ENCODE assay signal across 13 cellular contexts in the genomic region with DNA sequence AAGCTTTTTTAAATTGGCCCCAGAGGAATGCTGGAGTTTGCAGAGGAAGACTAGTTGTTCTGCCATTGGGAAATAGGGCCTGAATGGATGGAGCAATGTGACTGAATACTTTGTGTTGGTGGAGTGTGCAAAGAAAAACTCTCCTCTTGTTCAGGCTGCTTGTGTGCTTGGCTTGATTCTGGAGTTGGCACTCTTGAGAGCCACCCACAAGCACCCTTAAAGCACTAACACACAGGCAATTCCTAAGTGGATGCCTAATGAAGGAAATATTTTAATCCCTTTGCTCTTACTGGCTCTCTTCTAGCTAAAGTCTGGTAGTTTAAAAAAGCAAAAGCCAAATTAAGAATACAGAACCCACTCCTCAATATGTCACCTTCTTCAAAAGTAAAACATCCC.
DNase-seq lines count a peak whose midpoint lies in the region; FAIRE-seq and TF ChIP-seq lines count a peak whose summit lies in the region.
"Had no signal": no experiment of that assay in that cellular context is flagged by ENCODE, and none has a peak within 500 bp of the region (broad histone marks: within the 10 kb centered on the region; RNA-seq: fewer than 3 reads in every experiment).

No MANE protein-coding gene starts in this region.

- H3K36me3 ChIP-seq in mammary epithelial cell (ENCODE audit: insufficient read depth, low read length) (no peaks in the 10 kb centered on the region), stomach (no peaks in the 10 kb centered on the region)

- peaks cover 11% of the 10 kb centered on the region for H3K4me1 ChIP-seq in mammary epithelial cell (ENCODE audit: insufficient read depth, low read length)
- H3K4me1 ChIP-seq in stomach = peaks cover 3 to 68% (median 24%) of the 10 kb centered on the region in 4 donors

- H3K4me3 ChIP-seq in mammary epithelial cell (replicated peaks in 1 of 3; ENCODE audit: insufficient read depth in 1 of 3, low read depth in 2 of 3, low read length in 3 of 3) = no peak overlapping the region
- no peak overlapping the region for H3K4me3 ChIP-seq in stomach

- H3K79me2 ChIP-seq in mammary epithelial cell (ENCODE audit: insufficient read depth, low read length) = no peaks in the 10 kb centered on the region

- no peak overlapping the region for H3K4me2 ChIP-seq in mammary epithelial cell (ENCODE audit: insufficient read depth, low read depth, low read length)

- no peaks in the 10 kb centered on the region for H4K20me1 ChIP-seq in mammary epithelial cell (ENCODE audit: insufficient read depth, low read length)

- H3K27ac ChIP-seq in mammary epithelial cell (ENCODE audit: insufficient read depth, low read depth, low read length) (no peak overlapping the region), layer of hippocampus (ENCODE audit: low read depth, low read length) (peak overlapping the region; percentile 42), stomach (peak overlapping the region in 4 of 5 donors; percentile 65 to 77 (median 66))
- H3K27ac ChIP-seq: C4-2B had no signal

- FAIRE-seq in H54 (lab: Jason Lieb, UNC) = no peak

- BruUV-seq in mammary epithelial cell (replicated peaks; lab: Mats Ljungman, UMichigan) = no TSS peak

- peak; percentile 81 for DNase-seq in EH (ENCODE audit: low read depth)
- DNase-seq in mammary epithelial cell = no peak
- DNase-seq in stomach = no peak
- no peak for DNase-seq in stimulated activated naive CD4-positive, alpha-beta T cell (lab: John Stamatoyannopoulos, UW)
- DNase-seq in dedifferentiated amniotic fluid mesenchymal stem cell (ENCODE audit: extremely low spot score) = no peak
- DNase-seq in stimulated activated CD4-positive, alpha-beta T cell treated with anti-CD3 and anti-CD28 coated beads, Interleukin-2, amount 100 ng/mL, for 48 hours = no peak
- no peak for DNase-seq in H54 (ENCODE audit: insufficient read length, low spot score)
- DNase-seq: activated CD4-positive, alpha-beta T cell treated with anti-CD3 and anti-CD28 coated beads, Interleukin-2, amount 10 ng/mL, durations not matched to agents 7 days and 5 days; foreskin melanocyte; NCI-H1105; T-helper 1 cell had no signal

- dilution Hi-C loops in mammary epithelial cell (cut with HindIII; ENCODE audit: low sequenced_read_pairs) = no loop called here

- CTCF ChIA-PET in mammary epithelial cell (lab: Charles Lee; ENCODE audit: low non-redundant PET) = interaction anchor here (0.6 kb wide), 2 partner anchors 80 to 1242 kb away, joined by 3 to 6 read pairs; no protein-coding TSS in a partner anchor

- TF ChIP-seq EP300 in stomach (IDR thresholded peaks at IDR 0.05) = no peak

- H3K9me3 ChIP-seq in mammary epithelial cell (replicated peaks; ENCODE audit: insufficient read depth, low read length) (no peaks in the 10 kb centered on the region), stomach (no peaks in the 10 kb centered on the region)

- intact Hi-C loops in mammary epithelial cell (cut with micrococcal nuclease) = no loop called here
- intact Hi-C loops in stomach (cut with DNase I; ENCODE audit: low total_unique reads) = no loop called here

- H3K27me3 ChIP-seq in mammary epithelial cell (ENCODE audit: insufficient read depth, low read length) (no peaks in the 10 kb centered on the region), layer of hippocampus (ENCODE audit: control insufficient read depth, insufficient read depth, low read length) (no peaks in the 10 kb centered on the region), stomach (no peaks in the 10 kb centered on the region)

- TF ChIP-seq POLR2A in stomach (IDR thresholded peaks at IDR 0.05) (no peak), H54 (IDR thresholded peaks at IDR 0.05; ENCODE audit: low read depth, low read length) (no peak)

- H3K9ac ChIP-seq in mammary epithelial cell (ENCODE audit: insufficient read depth, low read length) = no peak overlapping the region

- in situ Hi-C loops in mammary epithelial cell (cut with MboI; ENCODE audit: low sequenced_read_pairs in 2 of 2) = no loop called here

- H2AFZ ChIP-seq in mammary epithelial cell (ENCODE audit: low read depth, low read length) = peak overlapping the region; percentile 64

- TF ChIP-seq CTCF in mammary epithelial cell (conservative IDR thresholded peaks at IDR 0.05 in 1 of 2, IDR thresholded peaks at IDR 0.05 in 1 of 2; ENCODE audit: extremely low read depth in 1 of 2, insufficient read depth in 1 of 2, low read depth in 1 of 2, low read length in 2 of 2) (no peak), stomach (IDR thresholded peaks at IDR 0.05) (no peak)
